8 cellular contexts compared by ENCODE assay signal in genomic region chr19:1094655-1094977, GRCh38. TPM values are rescaled to one million over a fixed set of nuclear protein-coding genes. Genes with fewer than 3 reads are reported as not detected.
DNase-seq lines count a peak whose midpoint lies in the region; ATAC-seq and TF ChIP-seq lines count a peak whose summit lies in the region.

No MANE protein-coding gene starts in this region.

- peaks cover 8% of the 10 kb centered on the region for H3K36me3 Mint-ChIP-seq in brain

- H3K79me2 ChIP-seq in mesendoderm (ENCODE audit: control insufficient read depth, insufficient read depth, low read length): peaks cover 20% of the 10 kb centered on the region

- H3K4me2 ChIP-seq in mesendoderm (ENCODE audit: low read length): peak overlapping the region; percentile 43

- TF ChIP-seq CTCF in heart left ventricle (IDR thresholded peaks at IDR 0.05) (no peak), brain (conservative IDR thresholded peaks at IDR 0.05) (no peak), uterus (IDR thresholded peaks at IDR 0.05) (no peak)

- peak overlapping the region; percentile 79 for H3K9ac ChIP-seq in mesendoderm (ENCODE audit: low read length)

- 0 to 2% (median 1%) methylated on average over 9 to 19 of the region's 19 CpGs for WGBS in heart left ventricle, 4 donors
- no CpG with 5 or more reads among the region's 19 CpGs for WGBS in mesendoderm (ENCODE audit: extremely low coverage, insufficient coverage, low lambda C conversion rate)

- H3K4me1 Mint-ChIP-seq in brain: peaks cover 28% of the 10 kb centered on the region

- H3K9me3 Mint-ChIP-seq in brain: peaks cover 0 to 10% (median 0%) of the 10 kb centered on the region in 5 experiments

- H3K4me3 ChIP-seq in heart left ventricle (peak overlapping the region; percentile 67 to 97 (median 88)), mesendoderm (ENCODE audit: low read length) (peak overlapping the region; percentile 65), uterus (peak overlapping the region; percentile 91 to 95)

- H2BK5ac ChIP-seq in mesendoderm (ENCODE audit: low read length): no peak overlapping the region

- H4K5ac ChIP-seq in mesendoderm (ENCODE audit: low read length): no peak overlapping the region

- TF ChIP-seq POLR2A in heart left ventricle (IDR thresholded peaks at IDR 0.05): no peak
- TF ChIP-seq POLR2A in uterus (IDR thresholded peaks at IDR 0.05): no peak

- H2BK15ac ChIP-seq in mesendoderm (replicated peaks; ENCODE audit: low read depth): no peak overlapping the region

- DNase-seq in heart left ventricle (no peak), left ventricle myocardium superior (no peak), mesendoderm (no peak), uterus (no peak), NCI-H526 (lab: John Stamatoyannopoulos, UW) (no peak), NCI-H1105 (lab: John Stamatoyannopoulos, UW) (no peak), NCI-H345 (lab: John Stamatoyannopoulos, UW) (no peak)

- no peaks in the 10 kb centered on the region for H3K27me3 ChIP-seq in heart left ventricle
- H3K27me3 ChIP-seq in mesendoderm (ENCODE audit: insufficient read depth, low read length, poor library complexity): no peaks in the 10 kb centered on the region
- no peaks in the 10 kb centered on the region for H3K27me3 ChIP-seq in uterus

- H3K36me3 ChIP-seq in heart left ventricle (peaks cover 0 to 41% (median 33%) of the 10 kb centered on the region in 9 donors), mesendoderm (ENCODE audit: control insufficient read depth, insufficient read depth, low read length) (no peaks in the 10 kb centered on the region), uterus (no peaks in the 10 kb centered on the region)

- H4K8ac ChIP-seq in mesendoderm (ENCODE audit: low read depth, low read length): no peak overlapping the region

- H3K4me1 ChIP-seq in heart left ventricle: peaks cover 5 to 48% (median 22%) of the 10 kb centered on the region in 12 donors
- H3K4me1 ChIP-seq in mesendoderm (ENCODE audit: control insufficient read depth, low read depth, low read length): no peaks in the 10 kb centered on the region
- peaks cover 3 to 10% of the 10 kb centered on the region in 2 donors for H3K4me1 ChIP-seq in uterus

- H3K27ac Mint-ChIP-seq in brain: peak overlapping the region; percentile 49 to 85 (median 80)

- intact Hi-C loops in heart left ventricle (cut with DNase I): loop anchor here in 1 of 10 donors (5.0 kb wide), 2 partner anchors 52 to 67 kb away; partner anchors contain the start of genes ABCA7 and CNN2
- intact Hi-C loops in left ventricle myocardium superior (cut with micrococcal nuclease): no loop called here
- intact Hi-C loops in uterus (cut with DNase I; ENCODE audit: low total_unique reads): no loop called here

- peak overlapping the region; percentile 87 to 96 (median 90) for H3K4me3 Mint-ChIP-seq in brain

- H3K9me3 ChIP-seq in heart left ventricle (peaks cover 0 to 1% (median 0%) of the 10 kb centered on the region in 12 donors), uterus (no peaks in the 10 kb centered on the region)

- peak overlapping the region in 10 of 12 donors; percentile 65 to 88 (median 80) for H3K27ac ChIP-seq in heart left ventricle
- H3K27ac ChIP-seq in mesendoderm (ENCODE audit: low read depth, low read length): no peak overlapping the region
- H3K27ac ChIP-seq in uterus: peak overlapping the region; percentile 74 to 77

- ATAC-seq in heart left ventricle (no peak), left ventricle myocardium superior (no peak)

- H3K23ac ChIP-seq in mesendoderm (ENCODE audit: low read length): no peak overlapping the region

- peak overlapping the region; percentile 59 for H3K4ac ChIP-seq in mesendoderm (ENCODE audit: low read depth, low read length)

- H3K27me3 Mint-ChIP-seq in brain: peaks cover 6% of the 10 kb centered on the region

- H2AK5ac ChIP-seq in mesendoderm (ENCODE audit: low read length): no peak overlapping the region

- no peak overlapping the region for H3K18ac ChIP-seq in mesendoderm (ENCODE audit: low read length)

- peak overlapping the region; percentile 86 for H3K56ac ChIP-seq in mesendoderm (ENCODE audit: low read length)

- no peak overlapping the region for H2BK120ac ChIP-seq in mesendoderm (ENCODE audit: low read depth, low read length)

- peaks cover 7% of the 10 kb centered on the region for H3K79me1 ChIP-seq in mesendoderm (ENCODE audit: low read length)

RNA-seq across cellular contexts. Expression of gene POLR2E, which starts 0.6 kb away (rescaled TPM):
- 100 to 1,000 TPM; 116 to 220 (median 139) TPM for total RNA-seq in heart left ventricle
- polyA plus RNA-seq in heart left ventricle: 100 to 1,000 TPM; 161 to 209 TPM
- total RNA-seq in left ventricle myocardium superior: 148 TPM
- polyA plus RNA-seq in brain (ENCODE audit: insufficient read depth, low read depth, low replicate concordance): 401 TPM
- polyA plus RNA-seq in mesendoderm (2013, experiment 1 of 2): 206 TPM
- polyA plus RNA-seq in mesendoderm (2013, experiment 2 of 2): 211 TPM
- total RNA-seq in uterus: 100 to 1,000 TPM in 1 of 4 donors, 10 to 100 TPM in 3; 13.6 to 112 (median 59.8) TPM

RNA-seq across cellular contexts. Expression of gene GPX4, which starts 9.2 kb away (rescaled TPM):
- 100 to 1,000 TPM; 251 to 590 (median 289) TPM for total RNA-seq in heart left ventricle
- 100 to 1,000 TPM; 377 to 558 TPM for polyA plus RNA-seq in heart left ventricle
- 337 TPM for total RNA-seq in left ventricle myocardium superior
- polyA plus RNA-seq in brain (ENCODE audit: insufficient read depth, low read depth, low replicate concordance): 1,257 TPM
- 395 TPM for polyA plus RNA-seq in mesendoderm (2013, experiment 1 of 2)
- 398 TPM for polyA plus RNA-seq in mesendoderm (2013, experiment 2 of 2)
- 100 to 1,000 TPM in 3 of 4 donors, 10 to 100 TPM in 1; 68.2 to 357 (median 163) TPM for total RNA-seq in uterus

RNA-seq across cellular contexts. Expression of gene ARHGAP45, which starts 27.6 kb away (rescaled TPM):
- 10 to 100 TPM in 3 of 9 donors, 1 to 10 TPM in 6; 1.6 to 38.2 (median 5.1) TPM for total RNA-seq in heart left ventricle
- polyA plus RNA-seq in heart left ventricle: 1 to 10 TPM; 4.1 to 4.7 TPM
- total RNA-seq in left ventricle myocardium superior: 6.0 TPM
- 3.8 TPM for polyA plus RNA-seq in brain (ENCODE audit: insufficient read depth, low read depth, low replicate concordance)
- 7.9 TPM for polyA plus RNA-seq in mesendoderm (2013, experiment 1 of 2)
- 8.0 TPM for polyA plus RNA-seq in mesendoderm (2013, experiment 2 of 2)
- 100 to 1,000 TPM in 1 of 4 donors, 1 to 10 TPM in 3; 4.1 to 154 (median 8.6) TPM for total RNA-seq in uterus

RNA-seq across cellular contexts. Expression of gene ABCA7, which starts 54.7 kb away (rescaled TPM):
- total RNA-seq in heart left ventricle: 10 to 100 TPM in 4 of 9 donors, 1 to 10 TPM in 5; 5.9 to 12.4 (median 9.2) TPM
- polyA plus RNA-seq in heart left ventricle: 1 to 10 TPM; 2.9 to 8.8 TPM
- 9.4 TPM for total RNA-seq in left ventricle myocardium superior
- polyA plus RNA-seq in brain (ENCODE audit: insufficient read depth, low read depth, low replicate concordance): 4.7 TPM
- polyA plus RNA-seq in mesendoderm (2013, experiment 1 of 2): 3.9 TPM
- polyA plus RNA-seq in mesendoderm (2013, experiment 2 of 2): 4.4 TPM
- total RNA-seq in uterus: 10 to 100 TPM in 1 of 4 donors, 1 to 10 TPM in 2, under 1 TPM in 1; 0.59 to 10.4 (median 2.7) TPM
